ENCODE assay signal across 1 cellular context in the genomic region with DNA sequence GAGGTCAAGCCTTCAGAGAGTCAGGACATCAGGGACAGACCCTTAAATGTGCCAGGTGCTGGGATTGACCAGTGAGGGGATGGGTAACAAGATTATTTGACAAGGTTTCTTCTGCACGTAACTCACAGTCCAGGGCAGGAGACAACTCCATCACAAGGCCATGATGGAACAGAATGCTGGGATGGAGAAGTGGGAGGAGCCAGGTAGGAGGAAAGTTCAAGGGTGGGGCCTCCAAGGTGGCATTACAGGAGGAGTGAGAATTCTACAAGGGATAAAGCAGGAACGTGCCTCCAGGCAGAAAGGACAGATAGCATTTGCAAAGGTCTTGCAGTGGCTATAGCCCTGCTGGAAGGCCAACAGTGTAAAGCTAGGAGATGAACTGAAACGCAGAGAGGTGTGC.
TF ChIP-seq lines count a peak whose summit lies in the region.

No MANE protein-coding gene starts in this region.

TF ChIP-seq in IMR-90, 13 proteins besides CTCF, POLR2A, EP300 and RAD21 (continued from another document):
- TF ChIP-seq, protein P1, sequence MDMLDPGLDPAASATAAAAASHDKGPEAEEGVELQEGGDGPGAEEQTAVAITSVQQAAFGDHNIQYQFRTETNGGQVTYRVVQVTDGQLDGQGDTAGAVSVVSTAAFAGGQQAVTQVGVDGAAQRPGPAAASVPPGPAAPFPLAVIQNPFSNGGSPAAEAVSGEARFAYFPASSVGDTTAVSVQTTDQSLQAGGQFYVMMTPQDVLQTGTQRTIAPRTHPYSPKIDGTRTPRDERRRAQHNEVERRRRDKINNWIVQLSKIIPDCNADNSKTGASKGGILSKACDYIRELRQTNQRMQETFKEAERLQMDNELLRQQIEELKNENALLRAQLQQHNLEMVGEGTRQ (IDR thresholded peaks at IDR 0.05; ENCODE audit: low read depth, low read length), result no peak
- TF ChIP-seq BHLHE40 (IDR thresholded peaks at IDR 0.05; ENCODE audit: low read depth, low read length) (no peak), FOS (IDR thresholded peaks at IDR 0.05; ENCODE audit: low read depth, low read length) (no peak), CHD1 (IDR thresholded peaks at IDR 0.05; ENCODE audit: low read depth, low read length) (no peak), RFX5 (IDR thresholded peaks at IDR 0.05; ENCODE audit: low read depth, low read length) (no peak), SMC3 (IDR thresholded peaks at IDR 0.05; ENCODE audit: low read depth, low read length) (no peak)
TF ChIP-seq in IMR-90: peak in this region for 0.
